Comparison of ENCODE assay signal across 21 cellular contexts in the genomic region with DNA sequence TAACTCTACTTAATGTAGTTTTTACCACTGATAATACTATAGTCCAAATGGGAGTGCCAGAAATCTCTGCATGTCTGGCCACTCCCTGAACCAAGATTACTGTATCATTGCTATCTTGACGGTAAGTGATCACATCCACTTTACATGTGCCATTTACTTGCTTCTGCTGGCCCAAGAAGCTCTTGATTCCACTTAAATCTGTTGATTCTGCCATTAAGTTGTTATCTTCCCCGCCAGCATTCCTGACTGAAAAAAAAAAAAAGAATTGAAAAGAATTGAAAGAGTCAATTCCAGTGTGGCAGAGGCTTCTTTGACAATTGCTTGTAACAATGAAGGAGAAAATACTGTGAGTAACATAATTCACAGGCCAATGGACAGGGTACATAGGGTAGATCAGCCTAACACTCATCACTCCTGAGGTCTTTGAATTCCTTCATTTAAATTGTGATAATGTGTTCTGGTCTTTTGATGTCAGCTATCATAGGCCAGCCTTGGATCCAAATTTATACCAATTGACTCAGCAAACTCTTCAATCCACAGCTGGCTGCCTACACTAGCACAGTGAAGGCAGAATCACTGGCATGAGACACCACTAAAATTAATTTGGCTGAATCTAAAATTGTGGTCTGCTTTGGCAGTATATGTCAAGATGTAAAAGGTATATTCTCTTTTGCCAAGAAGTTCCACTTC.
"Had no signal": no experiment of that assay in that cellular context is flagged by ENCODE, and none has a peak within 500 bp of the region (broad histone marks: within the 10 kb centered on the region; RNA-seq: fewer than 3 reads in every experiment).

No MANE protein-coding gene starts in this region.

- H3K4me3 ChIP-seq: dorsolateral prefrontal cortex, lower lobe of right lung, psoas muscle, right lobe of liver, spleen, testis, tibial nerve had no signal

- ATAC-seq: esophagus mucosa; left lobe of liver; lower lobe of right lung; psoas muscle; right lobe of liver; stimulated activated naive B cell treated with anti-CD40 and anti-IgM and Interleukin-4, amounts not matched to agents 10 μg/mL and 1 μg/mL and 100 μg/mL, for 72 hours; stimulated activated naive CD8-positive, alpha-beta T cell treated with anti-CD3 and anti-CD28 coated beads, Interleukin-15, amount 100 ng/mL, for 72 hours had no signal

- DNase-seq: cortex of kidney; dorsolateral prefrontal cortex; effector memory CD4-positive, alpha-beta T cell; islet precursor cell; lower lobe of right lung; midbrain; naive B cell; psoas muscle; retina; right lobe of liver; spleen; stimulated activated CD4-positive, alpha-beta T cell treated with anti-CD3 and anti-CD28 coated beads, Interleukin-15, amount 100 ng/mL, for 24 hours; stimulated activated CD4-positive, alpha-beta T cell treated with anti-CD3 and anti-CD28 coated beads, Interleukin-1b, Interleukin-23, amount 100 ng/mL, for 48 hours; stimulated activated CD4-positive, alpha-beta T cell treated with anti-CD3 and anti-CD28 coated beads, Interleukin-4, amount 100 ng/mL, for 24 hours; stimulated activated naive B cell treated with anti-CD40 and anti-IgM and Interleukin-4, amounts not matched to agents 10 μg/mL and 1 μg/mL and 100 μg/mL, for 72 hours; stimulated activated naive CD8-positive, alpha-beta T cell treated with anti-CD3 and anti-CD28 coated beads, Interleukin-15, amount 100 ng/mL, for 72 hours; testis had no signal

- H3K27me3 ChIP-seq: dorsolateral prefrontal cortex, neutrophil, right lobe of liver, spleen, testis, tibial nerve had no signal

- H3K36me3 ChIP-seq: lower lobe of right lung, neutrophil, right lobe of liver, spleen, tibial nerve had no signal

- H3K27ac ChIP-seq: dorsolateral prefrontal cortex, lower lobe of right lung, neutrophil, psoas muscle, right lobe of liver, spleen, testis, tibial nerve had no signal

- H3K4me1 ChIP-seq: lower lobe of right lung, psoas muscle, right lobe of liver, spleen, testis, tibial nerve had no signal

- H3K9me3 ChIP-seq: lower lobe of right lung, neutrophil, psoas muscle, right lobe of liver, testis had no signal
